In genomic region chr19:33778089-33778791, GRCh38 we compare ENCODE assay signal across 1 cellular context.
TF ChIP-seq lines count a peak whose summit lies in the region.

No MANE protein-coding gene starts in this region.

TF ChIP-seq in HepG2, 621 proteins besides CTCF, POLR2A, EP300 and RAD21 (continued from another document and continues in another):
- TF ChIP-seq THAP9 (CRISPR knock-in tag; IDR thresholded peaks at IDR 0.05; ENCODE audit: borderline replicate concordance) (no peak), CCDC6 (CRISPR knock-in tag; IDR thresholded peaks at IDR 0.05) (no peak), ZNF556 (CRISPR knock-in tag; IDR thresholded peaks at IDR 0.05; ENCODE audit: borderline replicate concordance) (peak; percentile 81; the same call in 1 of the 2 replicates), ZEB1 (IDR thresholded peaks at IDR 0.05; ENCODE audit: insufficient replicate concordance, low read depth) (no peak), HNRNPH1 (optimal IDR thresholded peaks at IDR 0.05; ENCODE audit: low read depth, low read length) (no peak), ZNF816 (CRISPR knock-in tag; IDR thresholded peaks at IDR 0.05; ENCODE audit: borderline replicate concordance) (no peak), EHMT2 (IDR thresholded peaks at IDR 0.05; ENCODE audit: borderline replicate concordance, low read depth, low read length) (no peak), ZNF644 (CRISPR knock-in tag; IDR thresholded peaks at IDR 0.05; ENCODE audit: low read depth) (no peak), HMG20B (CRISPR knock-in tag; conservative IDR thresholded peaks at IDR 0.05) (no peak), ZBTB1 (CRISPR knock-in tag; IDR thresholded peaks at IDR 0.05; ENCODE audit: borderline replicate concordance) (no peak), SKI (IDR thresholded peaks at IDR 0.05; ENCODE audit: partially characterized antibody) (no peak), KDM1A (CRISPR knock-in tag; IDR thresholded peaks at IDR 0.05) (no peak), MTF1 (CRISPR knock-in tag; IDR thresholded peaks at IDR 0.05) (no peak), ZNF652 (CRISPR knock-in tag; IDR thresholded peaks at IDR 0.05; ENCODE audit: borderline replicate concordance, low read depth) (no peak), ZFP90 (CRISPR knock-in tag; IDR thresholded peaks at IDR 0.05; ENCODE audit: borderline replicate concordance) (peak; percentile 67; the same call in 1 of the 2 replicates), RERE (CRISPR knock-in tag; IDR thresholded peaks at IDR 0.05; ENCODE audit: low read depth) (no peak), ZMYM2 (CRISPR knock-in tag; IDR thresholded peaks at IDR 0.05) (no peak), THAP11 (CRISPR knock-in tag; IDR thresholded peaks at IDR 0.05) (peak; percentile 40; the same call in 1 of the 2 replicates), STAT6 (CRISPR knock-in tag; IDR thresholded peaks at IDR 0.05; ENCODE audit: borderline replicate concordance) (no peak), MTA1 (CRISPR knock-in tag; IDR thresholded peaks at IDR 0.05; ENCODE audit: borderline replicate concordance) (peak; percentile 19; the same call in 1 of the 2 replicates), ZNF17 (CRISPR knock-in tag; IDR thresholded peaks at IDR 0.05) (no peak), ZUFSP (CRISPR knock-in tag; IDR thresholded peaks at IDR 0.05; ENCODE audit: borderline replicate concordance) (no peak), TARDBP (CRISPR knock-in tag; IDR thresholded peaks at IDR 0.05) (no peak), ZNF800 (CRISPR knock-in tag; IDR thresholded peaks at IDR 0.05) (peak; percentile 80; the same call in 1 of the 2 replicates), KLF15 (CRISPR knock-in tag; IDR thresholded peaks at IDR 0.05; ENCODE audit: borderline replicate concordance) (no peak), PAX8 (CRISPR knock-in tag; IDR thresholded peaks at IDR 0.05; ENCODE audit: borderline replicate concordance) (no peak), ZSCAN20 (CRISPR knock-in tag; IDR thresholded peaks at IDR 0.05; ENCODE audit: borderline replicate concordance) (0 out of 2 replicates have a peak, but pooled peaks have one; percentile 28), KAT8 (CRISPR knock-in tag; IDR thresholded peaks at IDR 0.05) (0 out of 2 replicates have a peak, but pooled peaks have one; percentile 31), ZNF788 (CRISPR knock-in tag; IDR thresholded peaks at IDR 0.05; ENCODE audit: borderline replicate concordance) (peak; percentile 69; the same call in 1 of the 2 replicates), SNAPC2 (CRISPR knock-in tag; IDR thresholded peaks at IDR 0.05) (no peak), RBAK (CRISPR knock-in tag; IDR thresholded peaks at IDR 0.05) (no peak), ZNF572 (CRISPR knock-in tag; IDR thresholded peaks at IDR 0.05) (no peak), ARNT2 (CRISPR knock-in tag; IDR thresholded peaks at IDR 0.05; ENCODE audit: low read depth) (0 out of 2 replicates have a peak, but pooled peaks have one; percentile 23), ZNF747 (CRISPR knock-in tag; IDR thresholded peaks at IDR 0.05; ENCODE audit: borderline replicate concordance) (no peak), ZNF280D (CRISPR knock-in tag; IDR thresholded peaks at IDR 0.05) (no peak), ZNF441 (CRISPR knock-in tag; IDR thresholded peaks at IDR 0.05; ENCODE audit: borderline replicate concordance) (no peak), ATM (IDR thresholded peaks at IDR 0.05; ENCODE audit: borderline replicate concordance) (no peak), ERF (CRISPR knock-in tag; IDR thresholded peaks at IDR 0.05) (peak; percentile 69), KDM4B (CRISPR knock-in tag; IDR thresholded peaks at IDR 0.05) (0 out of 2 replicates have a peak, but pooled peaks have one; percentile 36), ZNF484 (CRISPR knock-in tag; IDR thresholded peaks at IDR 0.05; ENCODE audit: borderline replicate concordance, low read depth) (no peak), ZNF256 (CRISPR knock-in tag; conservative IDR thresholded peaks at IDR 0.05) (no peak)
